8 cellular contexts compared by ENCODE assay signal in the genomic region with DNA sequence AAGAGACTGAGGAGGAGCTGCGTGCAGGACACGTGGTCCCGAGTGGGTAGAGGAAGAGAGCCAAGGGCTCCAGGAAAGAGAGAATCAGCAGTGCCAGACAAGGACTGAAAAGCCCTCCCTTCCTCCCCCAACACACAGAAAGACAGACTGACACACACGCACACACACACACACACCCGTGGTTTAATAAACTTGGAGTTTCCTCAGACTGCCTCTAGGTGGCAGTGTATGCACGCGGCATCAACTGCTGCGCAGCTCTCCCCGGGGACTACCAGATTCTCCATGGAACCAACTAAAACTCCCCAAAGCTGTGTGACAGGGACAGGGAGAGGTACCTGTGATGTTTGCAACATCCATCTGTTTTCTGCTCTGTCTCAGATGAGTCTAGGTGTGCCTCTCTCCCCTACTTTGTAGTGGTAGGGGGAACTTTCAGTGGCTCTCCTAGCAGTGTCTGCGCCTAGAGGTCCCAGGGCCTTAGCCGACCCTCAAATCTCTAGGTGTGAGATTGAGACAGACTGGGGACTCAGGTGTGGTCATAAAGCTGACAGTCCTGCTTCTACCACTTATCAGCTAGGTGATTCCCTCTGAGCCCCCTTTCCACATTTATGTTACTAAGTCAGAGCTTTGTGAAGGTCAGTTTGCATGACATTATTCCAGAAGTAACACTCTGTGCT. TPM values are rescaled to one million over a fixed set of nuclear protein-coding genes. Genes with fewer than 3 reads are reported as not detected.
DNase-seq lines count a peak whose midpoint lies in the region; ATAC-seq and TF ChIP-seq lines count a peak whose summit lies in the region.

No MANE protein-coding gene starts in this region.

- 5 to 18% methylated on average over 3 to 11 of the region's 11 CpGs for WGBS in transverse colon (ENCODE audit: low coverage in 1 of 2), 2 donors

- no peak overlapping the region for H3K4me3 ChIP-seq in epithelial cell of proximal tubule (ENCODE audit: low read depth, low read length)
- H3K4me3 ChIP-seq in transverse colon = no peak overlapping the region

- H3K36me3 Mint-ChIP-seq in activated CD8-positive, alpha-beta T cell treated with anti-CD3 and anti-CD28 coated beads, Interleukin-2, amount 10 ng/mL, durations not matched to agents 7 days and 5 days (ENCODE audit: low read depth) = no peaks in the 10 kb centered on the region
- no peaks in the 10 kb centered on the region for H3K36me3 Mint-ChIP-seq in natural killer cell treated with Interleukin-12 subunit alpha and Interleukin-12 subunit beta and Interleukin-15 and Interleukin-18, amount 100 ng/mL, for 72 hours

- H3K27ac Mint-ChIP-seq in activated CD8-positive, alpha-beta T cell treated with anti-CD3 and anti-CD28 coated beads, Interleukin-2, amount 10 ng/mL, durations not matched to agents 7 days and 5 days = peak overlapping the region; percentile 82
- peak overlapping the region; percentile 22 to 51 for H3K27ac Mint-ChIP-seq in natural killer cell treated with Interleukin-12 subunit alpha and Interleukin-12 subunit beta and Interleukin-15 and Interleukin-18, amount 100 ng/mL, for 72 hours

- CTCF ChIA-PET in activated CD8-positive, alpha-beta T cell treated with anti-CD3 and anti-CD28 coated beads, Interleukin-2, amount 10 ng/mL, durations not matched to agents 7 days and 5 days (lab: Charles Lee) = interaction anchor here (0.9 to 35.6 kb wide), 36 partner anchors 8 to 255 kb away, joined by 3 to 1113 read pairs (median 7); partner anchors contain the start of genes PRXL2A and TSPAN14

- POLR2A ChIA-PET in activated CD8-positive, alpha-beta T cell treated with anti-CD3 and anti-CD28 coated beads, Interleukin-2, amount 10 ng/mL, durations not matched to agents 7 days and 5 days (lab: Charles Lee) = interaction anchor here (0.6 to 2.2 kb wide), 8 partner anchors 10 to 88 kb away, joined by 3 to 14 read pairs (median 4); no protein-coding TSS in a partner anchor

- no peak for TF ChIP-seq POLR2A in transverse colon (IDR thresholded peaks at IDR 0.05)

- H3K27ac ChIP-seq in C4-2B (no peak overlapping the region), transverse colon (no peak overlapping the region)

- no peaks in the 10 kb centered on the region for H3K27me3 ChIP-seq in transverse colon

- no peaks in the 10 kb centered on the region for H3K9me3 ChIP-seq in transverse colon

- intact Hi-C loops in transverse colon (cut with DNase I; ENCODE audit: low total_unique reads) = loop anchor here (2.0 kb wide), 1 partner anchor 60 kb away; no protein-coding TSS in a partner anchor

- TF ChIP-seq EP300 in transverse colon (IDR thresholded peaks at IDR 0.05; ENCODE audit: low read depth) = no peak

- peaks cover 39% of the 10 kb centered on the region for H3K4me1 Mint-ChIP-seq in activated CD8-positive, alpha-beta T cell treated with anti-CD3 and anti-CD28 coated beads, Interleukin-2, amount 10 ng/mL, durations not matched to agents 7 days and 5 days (ENCODE audit: low read depth)
- H3K4me1 Mint-ChIP-seq in natural killer cell treated with Interleukin-12 subunit alpha and Interleukin-12 subunit beta and Interleukin-15 and Interleukin-18, amount 100 ng/mL, for 72 hours (ENCODE audit: low read depth in 2 of 2) = peaks cover 15 to 33% of the 10 kb centered on the region in 2 donors

- TF ChIP-seq CTCF in C4-2B (conservative IDR thresholded peaks at IDR 0.05) (peak; percentile 90), epithelial cell of proximal tubule (conservative IDR thresholded peaks at IDR 0.05; ENCODE audit: low read depth, low read length) (peak; percentile 93), transverse colon (IDR thresholded peaks at IDR 0.05) (peak; percentile 66 to 96 (median 88))

- DNase-seq in NCI-H82 (lab: John Stamatoyannopoulos, UW) (peak; percentile 81), epithelial cell of proximal tubule (ENCODE audit: low read depth) (no peak), transverse colon (peak; percentile 63)
- peak; percentile 62 for DNase-seq in activated CD8-positive, alpha-beta T cell treated with anti-CD3 and anti-CD28 coated beads, Interleukin-2, amount 10 ng/mL, durations not matched to agents 7 days and 5 days
- no peak for DNase-seq in natural killer cell treated with Interleukin-12 subunit alpha and Interleukin-12 subunit beta and Interleukin-15 and Interleukin-18, amount 100 ng/mL, for 72 hours (ENCODE audit: low spot score)

- H3K27me3 Mint-ChIP-seq in activated CD8-positive, alpha-beta T cell treated with anti-CD3 and anti-CD28 coated beads, Interleukin-2, amount 10 ng/mL, durations not matched to agents 7 days and 5 days (ENCODE audit: low read depth) = peaks cover 16% of the 10 kb centered on the region
- peaks cover 0 to 4% of the 10 kb centered on the region in 2 donors for H3K27me3 Mint-ChIP-seq in natural killer cell treated with Interleukin-12 subunit alpha and Interleukin-12 subunit beta and Interleukin-15 and Interleukin-18, amount 100 ng/mL, for 72 hours

- H3K9me3 Mint-ChIP-seq in activated CD8-positive, alpha-beta T cell treated with anti-CD3 and anti-CD28 coated beads, Interleukin-2, amount 10 ng/mL, durations not matched to agents 7 days and 5 days (ENCODE audit: insufficient read depth) = no peaks in the 10 kb centered on the region
- H3K9me3 Mint-ChIP-seq in natural killer cell treated with Interleukin-12 subunit alpha and Interleukin-12 subunit beta and Interleukin-15 and Interleukin-18, amount 100 ng/mL, for 72 hours = no peaks in the 10 kb centered on the region

- peaks cover 0 to 12% (median 0%) of the 10 kb centered on the region in 4 donors for H3K4me1 ChIP-seq in transverse colon

- H3K4me3 Mint-ChIP-seq in activated CD8-positive, alpha-beta T cell treated with anti-CD3 and anti-CD28 coated beads, Interleukin-2, amount 10 ng/mL, durations not matched to agents 7 days and 5 days = no peak overlapping the region
- H3K4me3 Mint-ChIP-seq in natural killer cell treated with Interleukin-12 subunit alpha and Interleukin-12 subunit beta and Interleukin-15 and Interleukin-18, amount 100 ng/mL, for 72 hours = no peak overlapping the region

- peak; percentile 82 for ATAC-seq in GM18907 (IDR thresholded peaks at IDR 0.05; ENCODE audit: unreplicated experiment)
- peak; percentile 74 for ATAC-seq in HG03066 (IDR thresholded peaks at IDR 0.05; ENCODE audit: low read depth, unreplicated experiment)
- ATAC-seq in activated CD8-positive, alpha-beta T cell treated with anti-CD3 and anti-CD28 coated beads, Interleukin-2, amount 10 ng/mL, durations not matched to agents 7 days and 5 days = peak; percentile 89
- peak; percentile 83 to 88 for ATAC-seq in natural killer cell treated with Interleukin-12 subunit alpha and Interleukin-12 subunit beta and Interleukin-15 and Interleukin-18, amount 100 ng/mL, for 72 hours

- in situ Hi-C loops in transverse colon (cut with MboI; ENCODE audit: low pct_ligation_motif_present in 1 of 4, low pct_unique_long_range_greater_than_20kb in 1 of 4, low sequenced_read_pairs in 3 of 4) = loop anchor here (5.0 to 10.0 kb wide), 3 partner anchors 58 to 60 kb away; no protein-coding TSS in a partner anchor

- H3K36me3 ChIP-seq in transverse colon = no peaks in the 10 kb centered on the region

RNA-seq across cellular contexts. Expression of gene TSPAN14, which starts 9.3 kb away (rescaled TPM):
- 100 to 1,000 TPM; 109 to 117 TPM for total RNA-seq in activated CD8-positive, alpha-beta T cell treated with anti-CD3 and anti-CD28 coated beads, Interleukin-2, amount 10 ng/mL, durations not matched to agents 7 days and 5 days
- total RNA-seq in epithelial cell of proximal tubule (96.7 and 139 TPM in 2 replicates), transverse colon (10 to 100 TPM; 18.9 to 72.9 (median 55.8) TPM)
- total RNA-seq in natural killer cell treated with Interleukin-12 subunit alpha and Interleukin-12 subunit beta and Interleukin-15 and Interleukin-18, amount 100 ng/mL, for 72 hours = 10 to 100 TPM; 56.5 to 76.6 TPM

RNA-seq across cellular contexts. Expression of gene PRXL2A, which starts 36.4 kb away (rescaled TPM):
- total RNA-seq in activated CD8-positive, alpha-beta T cell treated with anti-CD3 and anti-CD28 coated beads, Interleukin-2, amount 10 ng/mL, durations not matched to agents 7 days and 5 days = 10 to 100 TPM; 14.9 to 15.3 TPM
- total RNA-seq in epithelial cell of proximal tubule (50.5 and 52.0 TPM in 2 replicates), transverse colon (10 to 100 TPM; 21.7 to 64.6 (median 38.7) TPM)
- total RNA-seq in natural killer cell treated with Interleukin-12 subunit alpha and Interleukin-12 subunit beta and Interleukin-15 and Interleukin-18, amount 100 ng/mL, for 72 hours = 1 to 10 TPM; 6.4 to 9.7 TPM

Comparison
In these comparisons a context has a peak if more than half of its experiments do, and no peak if none do; other contexts are left out.
1. DNase-seq: peak in NCI-H82 (single experiment), activated CD8-positive, alpha-beta T cell treated with anti-CD3 and anti-CD28 coated beads, Interleukin-2, amount 10 ng/mL, durations not matched to agents 7 days and 5 days (single experiment) and transverse colon (single experiment); none in epithelial cell of proximal tubule (single experiment) and natural killer cell treated with Interleukin-12 subunit alpha and Interleukin-12 subunit beta and Interleukin-15 and Interleukin-18, amount 100 ng/mL, for 72 hours (single experiment).
2. Peak in every context shown above with its lines, with median percentiles within 50 percentile points of each other: CTCF ChIP-seq and ATAC-seq.